ENCODE assay signal across 15 cellular contexts in genomic region chr7:80884511-80885195, GRCh38. TPM values are rescaled to one million over a fixed set of nuclear protein-coding genes. Genes with fewer than 3 reads are reported as not detected.
A peak's percentile ranks its signal among the peaks of the same experiment; 100 is the strongest.
DNase-seq lines count a peak whose midpoint lies in the region; ATAC-seq, FAIRE-seq and TF ChIP-seq lines count a peak whose summit lies in the region.
"Had no signal": no experiment of that assay in that cellular context is flagged by ENCODE, and none has a peak within 500 bp of the region (broad histone marks: within the 10 kb centered on the region; RNA-seq: fewer than 3 reads in every experiment).

No MANE protein-coding gene starts in this region.

- no peak for TF ChIP-seq CTCF in coronary artery (IDR thresholded peaks at IDR 0.05)

- ATAC-seq in GM21367 (IDR thresholded peaks at IDR 0.05; ENCODE audit: unreplicated experiment): no peak
- no peak for ATAC-seq in GM21576 (IDR thresholded peaks at IDR 0.05; ENCODE audit: unreplicated experiment)
- ATAC-seq: stimulated activated memory B cell treated with anti-CD40 and anti-IgM and Interleukin-4, amounts not matched to agents 10 μg/mL and 1 μg/mL and 100 μg/mL, for 72 hours had no signal

- DNase-seq in LoVo (ENCODE audit: low spot score) (peak; percentile 65), coronary artery (ENCODE audit: low spot score) (no peak), myocyte (ENCODE audit: low read depth) (peak; percentile 22), urothelium cell line (ENCODE audit: low spot score) (no peak), NCI-H82 treated with DMSO at 0.1 percent for 48 hours (lab: John Stamatoyannopoulos, UW; ENCODE audit: unreplicated experiment) (no peak), NCI-H1048 (lab: John Stamatoyannopoulos, UW) (no peak)
- DNase-seq: activated CD4-positive, alpha-beta T cell treated with anti-CD3 and anti-CD28 coated beads for 1 hour; MV-4-11; nucleus accumbens; Right ventricle myocardium superior; stimulated activated CD4-positive, alpha-beta T cell treated with anti-CD3 and anti-CD28 coated beads, Interleukin-2, amount 100 ng/mL, for 24 hours had no signal

- peak overlapping the region; percentile 68 to 82 for H3K27ac ChIP-seq in coronary artery

- no peak overlapping the region for H3K4me3 ChIP-seq in coronary artery

- peak; percentile 84 for FAIRE-seq in urothelium cell line (lab: Jason Lieb, UNC)

RNA-seq across cellular contexts. Expression of gene SEMA3C, which starts 34.2 kb away (rescaled TPM):
- total RNA-seq in myocyte: 165 and 180 TPM in 2 replicates
- 231 TPM for polyA plus RNA-seq in myocyte (2012)
- total RNA-seq: activated T-helper 1 cell treated with anti-CD3 and anti-CD28 coated beads, Interleukin-12 subunit alpha, Interleukin-12 subunit beta, Interleukin-2, Interleukin-4 antibody, amounts not matched to agents 30 ng/mL and 10 ng/mL and 1 ng/mL, durations not matched to agents 14 hours and 24 hours and 36 hours had no signal

Comparison
In these comparisons a context has a peak if more than half of its experiments do, and no peak if none do; other contexts are left out.
1. DNase-seq: peak in LoVo (single experiment) and myocyte (single experiment); none in coronary artery (single experiment), urothelium cell line (single experiment), NCI-H82 treated with DMSO at 0.1 percent for 48 hours (single experiment) and NCI-H1048 (single experiment).